3 cellular contexts compared by ENCODE assay signal in genomic region chr7:77456711-77457110, GRCh38.
TF ChIP-seq lines count a peak whose summit lies in the region.

No MANE protein-coding gene starts in this region.

TF ChIP-seq in A549, 52 proteins besides CTCF, POLR2A, EP300 and RAD21:
- no peak for TF ChIP-seq FOSB (CRISPR knock-in tag; IDR thresholded peaks at IDR 0.05)
- no peak for TF ChIP-seq TP53 (CRISPR knock-in tag; IDR thresholded peaks at IDR 0.05)
- TF ChIP-seq ATOH8 (CRISPR knock-in tag; IDR thresholded peaks at IDR 0.05; ENCODE audit: low read depth), result no peak
- TF ChIP-seq USF2 (IDR thresholded peaks at IDR 0.05), result no peak
- no peak for TF ChIP-seq E2F6 (IDR thresholded peaks at IDR 0.05; ENCODE audit: borderline replicate concordance, low read depth)
- no peak for TF ChIP-seq HOXB13 (CRISPR knock-in tag; IDR thresholded peaks at IDR 0.05; ENCODE audit: low read depth)
- no peak for TF ChIP-seq GATA3 (IDR thresholded peaks at IDR 0.05; ENCODE audit: borderline replicate concordance)
- TF ChIP-seq CBX8 (IDR thresholded peaks at IDR 0.05), result no peak
- TF ChIP-seq POLR2AphosphoS2 (conservative IDR thresholded peaks at IDR 0.05; ENCODE audit: low read length), result no peak
- TF ChIP-seq MAZ (IDR thresholded peaks at IDR 0.05; ENCODE audit: borderline replicate concordance, low read depth, low read length), result no peak
- no peak for TF ChIP-seq RCOR1 (IDR thresholded peaks at IDR 0.05; ENCODE audit: low read depth, low read length)

TF ChIP-seq in IMR-90, 13 proteins besides CTCF, POLR2A, EP300 and RAD21:
- no peak for TF ChIP-seq SMC3 (IDR thresholded peaks at IDR 0.05; ENCODE audit: low read depth, low read length)
- TF ChIP-seq MAFK (IDR thresholded peaks at IDR 0.05; ENCODE audit: low read depth, low read length), result no peak
- no peak for TF ChIP-seq CHD1 (IDR thresholded peaks at IDR 0.05; ENCODE audit: low read depth, low read length)
- TF ChIP-seq MXI1 (IDR thresholded peaks at IDR 0.05; ENCODE audit: borderline replicate concordance, low read depth, low read length), result no peak
- no peak for TF ChIP-seq ELK1 (IDR thresholded peaks at IDR 0.05; ENCODE audit: borderline replicate concordance, low read depth, low read length)
- TF ChIP-seq RFX5 (IDR thresholded peaks at IDR 0.05; ENCODE audit: low read depth, low read length), result no peak

TF ChIP-seq in HepG2, 621 proteins besides CTCF, POLR2A, EP300 and RAD21:
- TF ChIP-seq ZMYM2 (CRISPR knock-in tag; IDR thresholded peaks at IDR 0.05) (no peak), MIXL1 (CRISPR knock-in tag; IDR thresholded peaks at IDR 0.05) (no peak), ARNT2 (CRISPR knock-in tag; IDR thresholded peaks at IDR 0.05; ENCODE audit: low read depth) (no peak), HIC2 (CRISPR knock-in tag; IDR thresholded peaks at IDR 0.05; ENCODE audit: low read depth) (no peak), ZNF784 (CRISPR knock-in tag; IDR thresholded peaks at IDR 0.05; ENCODE audit: borderline replicate concordance) (no peak), TIGD3 (CRISPR knock-in tag; IDR thresholded peaks at IDR 0.05; ENCODE audit: borderline replicate concordance) (no peak), ZNF512 (CRISPR knock-in tag; IDR thresholded peaks at IDR 0.05) (no peak), IKZF4 (CRISPR knock-in tag; IDR thresholded peaks at IDR 0.05; ENCODE audit: borderline replicate concordance, low read depth, not compliant biosample characterization) (no peak), ZSCAN12 (CRISPR knock-in tag; IDR thresholded peaks at IDR 0.05) (no peak), THAP11 (CRISPR knock-in tag; IDR thresholded peaks at IDR 0.05) (no peak), PRDM4 (CRISPR knock-in tag; IDR thresholded peaks at IDR 0.05; ENCODE audit: borderline replicate concordance) (no peak), ZNF335 (CRISPR knock-in tag; IDR thresholded peaks at IDR 0.05) (no peak)
